In genomic region chr20:4858000-4858399, GRCh38 we compare ENCODE assay signal across 31 cellular contexts. TPM values are rescaled to one million over a fixed set of nuclear protein-coding genes. Genes with fewer than 3 reads are reported as not detected.
"Had no signal": no experiment of that assay in that cellular context is flagged by ENCODE, and none has a peak within 500 bp of the region (broad histone marks: within the 10 kb centered on the region; RNA-seq: fewer than 3 reads in every experiment).

No MANE protein-coding gene starts in this region.

- H3K9me3 ChIP-seq: esophagus muscularis mucosa, heart left ventricle, right atrium auricular region, spleen, uterus had no signal

- H3K27ac Mint-ChIP-seq: activated CD4-positive, alpha-beta T cell treated with anti-CD3 and anti-CD28 coated beads, Interleukin-2, amount 10 ng/mL, durations not matched to agents 24 days and 14 days; activated CD8-positive, alpha-beta T cell treated with anti-CD3 and anti-CD28 coated beads for 36 hours; activated naive CD8-positive, alpha-beta T cell treated with anti-CD3 and anti-CD28 coated beads, Interleukin-2, amount 50 U/mL, for 24 hours; activated T-helper 1 cell treated with anti-CD3 and anti-CD28 coated beads, Interleukin-12 subunit alpha, Interleukin-12 subunit beta, Interleukin-2, Interleukin-4 antibody, amounts not matched to agents 30 ng/mL and 10 ng/mL and 1 ng/mL, durations not matched to agents 14 hours and 24 hours and 36 hours; mesothelial cell of epicardium; neural progenitor cell; type B pancreatic cell had no signal

- H3K27me3 Mint-ChIP-seq: activated CD4-positive, alpha-beta T cell treated with anti-CD3 and anti-CD28 coated beads, Interleukin-2, amount 10 ng/mL, durations not matched to agents 24 days and 14 days; activated CD8-positive, alpha-beta T cell treated with anti-CD3 and anti-CD28 coated beads for 36 hours; activated naive CD4-positive, alpha-beta T cell treated with anti-CD3 and anti-CD28 coated beads, Interleukin-2, amount 10 ng/mL, durations not matched to agents 7 days and 5 days; activated naive CD8-positive, alpha-beta T cell treated with anti-CD3 and anti-CD28 coated beads, Interleukin-2, amount 50 U/mL, for 24 hours; naive thymus-derived CD8-positive, alpha-beta T cell; stimulated activated naive CD8-positive, alpha-beta T cell treated with anti-CD3 and anti-CD28 coated beads, Interleukin-15, amount 100 ng/mL, for 72 hours; type B pancreatic cell had no signal

- H3K4me3 Mint-ChIP-seq: activated CD4-positive, alpha-beta T cell treated with anti-CD3 and anti-CD28 coated beads, Interleukin-2, amount 10 ng/mL, durations not matched to agents 24 days and 14 days; activated CD8-positive, alpha-beta T cell treated with anti-CD3 and anti-CD28 coated beads for 36 hours; activated naive CD4-positive, alpha-beta T cell treated with anti-CD3 and anti-CD28 coated beads, Interleukin-2, amount 10 ng/mL, durations not matched to agents 7 days and 5 days; activated naive CD8-positive, alpha-beta T cell treated with anti-CD3 and anti-CD28 coated beads, Interleukin-2, amount 50 U/mL, for 24 hours; activated T-helper 1 cell treated with anti-CD3 and anti-CD28 coated beads, Interleukin-12 subunit alpha, Interleukin-12 subunit beta, Interleukin-2, Interleukin-4 antibody, amounts not matched to agents 30 ng/mL and 10 ng/mL and 1 ng/mL, durations not matched to agents 14 hours and 24 hours and 36 hours; immature natural killer cell; mesothelial cell of epicardium; naive thymus-derived CD8-positive, alpha-beta T cell; neural progenitor cell; stimulated activated naive CD8-positive, alpha-beta T cell treated with anti-CD3 and anti-CD28 coated beads, Interleukin-15, amount 100 ng/mL, for 72 hours; type B pancreatic cell had no signal

- H3K27me3 ChIP-seq: esophagus muscularis mucosa, foreskin keratinocyte, heart left ventricle, neural progenitor cell, right atrium auricular region, spleen, uterus had no signal

- H3K36me3 ChIP-seq: neural progenitor cell, uterus had no signal

- DNase-seq: activated CD4-positive, alpha-beta T cell treated with anti-CD3 and anti-CD28 coated beads, Interleukin-2, amount 10 ng/mL, durations not matched to agents 24 days and 14 days; activated CD4-positive, CD25-positive, alpha-beta regulatory T cell treated with anti-CD3 and anti-CD28 coated beads, Interleukin-2, amount 50 U/mL, for 72 hours; activated CD8-positive, alpha-beta T cell treated with anti-CD3 and anti-CD28 coated beads for 36 hours; activated gamma-delta T cell; activated naive CD4-positive, alpha-beta T cell treated with anti-CD3 and anti-CD28 coated beads, Interleukin-2, amount 10 ng/mL, durations not matched to agents 7 days and 5 days; activated naive CD8-positive, alpha-beta T cell treated with anti-CD3 and anti-CD28 coated beads, Interleukin-2, amount 50 U/mL, for 24 hours; amygdala; dermis blood vessel endothelial cell; effector CD4-positive, alpha-beta T cell; foreskin keratinocyte; heart left ventricle; hypothalamus; immature natural killer cell; kidney; left colon; mammary epithelial cell; naive thymus-derived CD8-positive, alpha-beta T cell; occipital lobe; spleen; stimulated activated naive CD8-positive, alpha-beta T cell treated with anti-CD3 and anti-CD28 coated beads, Interleukin-15, amount 100 ng/mL, for 72 hours; substantia nigra; T-helper 1 cell; T-helper 9 cell; uterus; WERI-Rb-1 had no signal

- H3K9me3 Mint-ChIP-seq: activated CD4-positive, alpha-beta T cell treated with anti-CD3 and anti-CD28 coated beads, Interleukin-2, amount 10 ng/mL, durations not matched to agents 24 days and 14 days; activated CD8-positive, alpha-beta T cell treated with anti-CD3 and anti-CD28 coated beads for 36 hours; activated naive CD4-positive, alpha-beta T cell treated with anti-CD3 and anti-CD28 coated beads, Interleukin-2, amount 10 ng/mL, durations not matched to agents 7 days and 5 days; activated naive CD8-positive, alpha-beta T cell treated with anti-CD3 and anti-CD28 coated beads, Interleukin-2, amount 50 U/mL, for 24 hours; activated T-helper 1 cell treated with anti-CD3 and anti-CD28 coated beads, Interleukin-12 subunit alpha, Interleukin-12 subunit beta, Interleukin-2, Interleukin-4 antibody, amounts not matched to agents 30 ng/mL and 10 ng/mL and 1 ng/mL, durations not matched to agents 14 hours and 24 hours and 36 hours; immature natural killer cell; mesothelial cell of epicardium; naive thymus-derived CD8-positive, alpha-beta T cell; neural progenitor cell; stimulated activated naive CD8-positive, alpha-beta T cell treated with anti-CD3 and anti-CD28 coated beads, Interleukin-15, amount 100 ng/mL, for 72 hours; type B pancreatic cell had no signal

- H3K4me1 Mint-ChIP-seq: activated CD4-positive, alpha-beta T cell treated with anti-CD3 and anti-CD28 coated beads, Interleukin-2, amount 10 ng/mL, durations not matched to agents 24 days and 14 days; activated naive CD4-positive, alpha-beta T cell treated with anti-CD3 and anti-CD28 coated beads, Interleukin-2, amount 10 ng/mL, durations not matched to agents 7 days and 5 days; activated naive CD8-positive, alpha-beta T cell treated with anti-CD3 and anti-CD28 coated beads, Interleukin-2, amount 50 U/mL, for 24 hours; immature natural killer cell; mesothelial cell of epicardium; neural progenitor cell; stimulated activated naive CD8-positive, alpha-beta T cell treated with anti-CD3 and anti-CD28 coated beads, Interleukin-15, amount 100 ng/mL, for 72 hours had no signal

- ATAC-seq: activated CD8-positive, alpha-beta T cell treated with anti-CD3 and anti-CD28 coated beads for 36 hours; activated naive CD8-positive, alpha-beta T cell treated with anti-CD3 and anti-CD28 coated beads, Interleukin-2, amount 50 U/mL, for 24 hours; foreskin keratinocyte; left colon; naive thymus-derived CD8-positive, alpha-beta T cell; stimulated activated naive CD8-positive, alpha-beta T cell treated with anti-CD3 and anti-CD28 coated beads, Interleukin-15, amount 100 ng/mL, for 72 hours had no signal

- H3K27ac ChIP-seq: esophagus muscularis mucosa, foreskin keratinocyte, heart left ventricle, neural progenitor cell, right atrium auricular region, uterus, WERI-Rb-1 had no signal

- H3K4me1 ChIP-seq: foreskin keratinocyte, neural progenitor cell, spleen, uterus had no signal

- H3K4me3 ChIP-seq: esophagus muscularis mucosa, heart left ventricle, neural progenitor cell, right atrium auricular region, spleen, uterus had no signal

RNA-seq across cellular contexts. Expression of gene RASSF2, which starts 34.6 kb away (rescaled TPM):
- total RNA-seq: foreskin keratinocyte had no signal
- polyA plus RNA-seq: foreskin keratinocyte had no signal
